In the genomic region with DNA sequence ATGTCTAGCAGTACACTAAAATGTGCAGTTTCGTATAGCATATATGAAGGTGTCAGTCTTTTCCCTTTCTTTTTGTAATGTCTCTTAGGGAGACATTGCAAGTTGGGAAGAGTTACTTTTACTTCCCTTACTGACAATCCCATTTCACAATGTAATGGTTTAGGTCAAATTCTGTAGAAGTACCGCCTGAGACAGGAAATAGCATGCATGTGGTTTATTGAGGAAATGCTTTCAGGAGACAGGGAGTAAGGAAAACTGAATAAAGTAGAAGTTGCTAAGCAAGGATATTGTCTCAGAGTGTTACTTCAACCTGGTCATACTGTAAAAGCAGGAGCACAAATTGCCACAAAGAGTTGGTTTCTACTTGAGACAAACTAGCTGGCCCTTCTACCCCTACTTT, we compare ENCODE assay signal across 17 cellular contexts. TPM values are rescaled to one million over a fixed set of nuclear protein-coding genes. Genes with fewer than 3 reads are reported as not detected.
DNase-seq lines count a peak whose midpoint lies in the region; ATAC-seq and TF ChIP-seq lines count a peak whose summit lies in the region.
"Had no signal": no experiment of that assay in that cellular context is flagged by ENCODE, and none has a peak within 500 bp of the region (broad histone marks: within the 10 kb centered on the region; RNA-seq: fewer than 3 reads in every experiment).

No MANE protein-coding gene starts in this region.

- TF ChIP-seq CTCF in spleen (IDR thresholded peaks at IDR 0.05 in 8 of 11, conservative IDR thresholded peaks at IDR 0.05 in 3 of 11) (no peak), right lobe of liver (IDR thresholded peaks at IDR 0.05) (no peak)

- H3K14ac ChIP-seq in mesenchymal stem cell (ENCODE audit: low read length in 2 of 2) = no peak overlapping the region

- H3K4me1 Mint-ChIP-seq in stimulated activated naive CD8-positive, alpha-beta T cell treated with anti-CD3 and anti-CD28 coated beads, Interleukin-15, amount 100 ng/mL, for 72 hours = no peaks in the 10 kb centered on the region
- H3K4me1 Mint-ChIP-seq: central memory CD8-positive, alpha-beta T cell had no signal

- no peak overlapping the region for H3K4me3 Mint-ChIP-seq in stimulated activated naive CD8-positive, alpha-beta T cell treated with anti-CD3 and anti-CD28 coated beads, Interleukin-15, amount 100 ng/mL, for 72 hours
- H3K4me3 Mint-ChIP-seq: central memory CD8-positive, alpha-beta T cell had no signal

- H3K36me3 ChIP-seq in mesenchymal stem cell (ENCODE audit: control insufficient read depth in 1 of 2, insufficient read depth in 2 of 2, low read depth in 1 of 2, low read length in 2 of 2) (no peaks in the 10 kb centered on the region), spleen (peaks cover 0 to 8% (median 0%) of the 10 kb centered on the region in 6 donors), right lobe of liver (no peaks in the 10 kb centered on the region)

- no peak overlapping the region for H3K9ac ChIP-seq in mesenchymal stem cell (ENCODE audit: low read length)

- no peaks in the 10 kb centered on the region for H3K9me3 ChIP-seq in mesenchymal stem cell (ENCODE audit: control insufficient read depth, low read length)
- H3K9me3 ChIP-seq in spleen = peaks cover 0 to 13% (median 0%) of the 10 kb centered on the region in 8 donors
- no peaks in the 10 kb centered on the region for H3K9me3 ChIP-seq in right lobe of liver

- H3K27me3 Mint-ChIP-seq in stimulated activated naive CD8-positive, alpha-beta T cell treated with anti-CD3 and anti-CD28 coated beads, Interleukin-15, amount 100 ng/mL, for 72 hours = no peaks in the 10 kb centered on the region
- H3K27me3 Mint-ChIP-seq: central memory CD8-positive, alpha-beta T cell had no signal

- no peaks in the 10 kb centered on the region for H3K79me1 ChIP-seq in mesenchymal stem cell (replicated peaks; ENCODE audit: low read length, poor library complexity, severe bottlenecking)

- H2BK5ac ChIP-seq in mesenchymal stem cell (ENCODE audit: low read depth, low read length, poor library complexity, severe bottlenecking) = no peak overlapping the region

- H4K8ac ChIP-seq in mesenchymal stem cell (ENCODE audit: low read length) = peak overlapping the region; percentile 60

- H3K4me2 ChIP-seq in mesenchymal stem cell (ENCODE audit: low read length, poor library complexity, severe bottlenecking) = no peak overlapping the region

- 33% methylated on average over 1 of the region's 2 CpGs for WGBS in mesenchymal stem cell
- WGBS in spleen, 5 donors = 40 to 64% (median 49%) methylated on average over 2 of the region's 2 CpGs
- 63% methylated on average over 2 of the region's 2 CpGs for WGBS in right lobe of liver (ENCODE audit: insufficient coverage, low coverage, low lambda C conversion rate, missing lambda C conversion rate)

- peak overlapping the region in 1 of 2 experiments; percentile 84 for H3K18ac ChIP-seq in mesenchymal stem cell (ENCODE audit: low read depth in 1 of 2, low read length in 2 of 2)

- no peak overlapping the region for H2AFZ ChIP-seq in mesenchymal stem cell (ENCODE audit: low read depth, low read length)

- H3K4ac ChIP-seq in mesenchymal stem cell (ENCODE audit: low read depth in 1 of 2, low read length in 2 of 2) = peak overlapping the region in 1 of 2 experiments; percentile 40

- no peak overlapping the region for H3K27ac Mint-ChIP-seq in stimulated activated naive CD8-positive, alpha-beta T cell treated with anti-CD3 and anti-CD28 coated beads, Interleukin-15, amount 100 ng/mL, for 72 hours

- H3K27ac ChIP-seq in mesenchymal stem cell (ENCODE audit: low read length, poor library complexity, severe bottlenecking) = no peak overlapping the region
- H3K27ac ChIP-seq in spleen = no peak overlapping the region
- no peak overlapping the region for H3K27ac ChIP-seq in right lobe of liver

- no peak overlapping the region for H2AK5ac ChIP-seq in mesenchymal stem cell (ENCODE audit: low read length, severe bottlenecking)

- no peak overlapping the region for H2BK15ac ChIP-seq in mesenchymal stem cell (ENCODE audit: low read depth, poor library complexity, severe bottlenecking)

- H3K9me3 Mint-ChIP-seq in stimulated activated naive CD8-positive, alpha-beta T cell treated with anti-CD3 and anti-CD28 coated beads, Interleukin-15, amount 100 ng/mL, for 72 hours = no peaks in the 10 kb centered on the region
- H3K9me3 Mint-ChIP-seq: central memory CD8-positive, alpha-beta T cell had no signal

- no peak overlapping the region for H3K4me3 ChIP-seq in mesenchymal stem cell (ENCODE audit: insufficient read depth in 1 of 2, low read depth in 1 of 2, low read length in 2 of 2)
- no peak overlapping the region for H3K4me3 ChIP-seq in spleen
- no peak overlapping the region for H3K4me3 ChIP-seq in right lobe of liver

- TF ChIP-seq POLR2A in spleen (IDR thresholded peaks at IDR 0.05) (no peak), right lobe of liver (IDR thresholded peaks at IDR 0.05) (no peak)

- intact Hi-C loops in spleen (cut with DNase I; ENCODE audit: low total_unique reads) (no loop called here), right lobe of liver (cut with DNase I) (no loop called here)

- no peak for ATAC-seq in HG03280 (IDR thresholded peaks at IDR 0.05; ENCODE audit: unreplicated experiment)
- no peak for ATAC-seq in stimulated activated naive CD8-positive, alpha-beta T cell treated with anti-CD3 and anti-CD28 coated beads, Interleukin-15, amount 100 ng/mL, for 72 hours
- no peak for ATAC-seq in right lobe of liver

- H2BK12ac ChIP-seq in mesenchymal stem cell (ENCODE audit: low read length in 2 of 2) = no peak overlapping the region

- H4K91ac ChIP-seq in mesenchymal stem cell (ENCODE audit: low read length) = peak overlapping the region; percentile 39

- H3K4me1 ChIP-seq in mesenchymal stem cell (ENCODE audit: control insufficient read depth, insufficient read depth, low read depth, low read length) = no peaks in the 10 kb centered on the region
- no peaks in the 10 kb centered on the region for H3K4me1 ChIP-seq in spleen
- no peaks in the 10 kb centered on the region for H3K4me1 ChIP-seq in right lobe of liver

- no peak overlapping the region for H3K23ac ChIP-seq in mesenchymal stem cell (ENCODE audit: low read length in 2 of 2)

- DNase-seq in CD1c-positive myeloid dendritic cell (ENCODE audit: extremely low spot score) (peak; percentile 65), M059J (ENCODE audit: low read depth) (peak; percentile 31), amniotic epithelial cell (ENCODE audit: low read depth) (peak; percentile 16), mesenchymal stem cell (peak; percentile 49), spleen (no peak), right lobe of liver (no peak)
- no peak for DNase-seq in stimulated activated naive CD8-positive, alpha-beta T cell treated with anti-CD3 and anti-CD28 coated beads, Interleukin-15, amount 100 ng/mL, for 72 hours
- DNase-seq: activated CD4-positive, alpha-beta T cell treated with anti-CD3 and anti-CD28 coated beads, Interleukin-2, amount 50 U/mL, for 1 hour; activated gamma-delta T cell; effector CD4-positive, alpha-beta T cell; head of caudate nucleus; NCI-H2081 treated with DMSO at 0.1 percent for 48 hours; NK-92 treated with Interleukin-12 subunit alpha and Interleukin-12 subunit beta, amount 100 ng/mL, for 24 hours; RPMI8226; substantia nigra had no signal

- H3K27me3 ChIP-seq in mesenchymal stem cell (ENCODE audit: control insufficient read depth in 1 of 2, insufficient read depth in 1 of 2, low read length in 2 of 2) (no peaks in the 10 kb centered on the region), spleen (replicated peaks in 1 of 7) (no peaks in the 10 kb centered on the region), right lobe of liver (no peaks in the 10 kb centered on the region)

- H2BK120ac ChIP-seq in mesenchymal stem cell (ENCODE audit: low read depth, low read length) = no peak overlapping the region

RNA-seq across cellular contexts. Expression of a gene that starts 32.1 kb away (rescaled TPM):
- total RNA-seq in M059J (2014; rRNA removed; shearing (Covaris generic)) = 83.8 and 114 TPM in 2 replicates
- polyA plus RNA-seq in mesenchymal stem cell (2013, experiment 1 of 2) = 84.0 TPM
- polyA plus RNA-seq in mesenchymal stem cell (2013, experiment 2 of 2) = 85.5 TPM
- 10 to 100 TPM in 6 of 7 donors, 1 to 10 TPM in 1; 7.4 to 20.8 (median 13.1) TPM for total RNA-seq in spleen
- polyA plus RNA-seq in spleen = 10 to 100 TPM in 1 of 3 donors, 1 to 10 TPM in 2; 8.7 to 10.4 (median 9.0) TPM
- total RNA-seq in right lobe of liver = 10 to 100 TPM in 3 of 6 experiments, 1 to 10 TPM in 3; 6.7 to 26.9 (median 15.9) TPM

RNA-seq across cellular contexts. Expression of a gene that starts 42.1 kb away (rescaled TPM):
- 28.6 and 35.2 TPM in 2 replicates for total RNA-seq in M059J (2014; rRNA removed; shearing (Covaris generic))
- 19.9 TPM for polyA plus RNA-seq in mesenchymal stem cell (2013, experiment 1 of 2)
- polyA plus RNA-seq in mesenchymal stem cell (2013, experiment 2 of 2) = 20.6 TPM
- total RNA-seq in spleen (10 to 100 TPM; 15.9 to 26.0 (median 18.6) TPM), right lobe of liver (1 to 10 TPM; 2.5 to 6.4 (median 5.0) TPM)
- polyA plus RNA-seq in spleen = 10 to 100 TPM in 2 of 3 donors, 1 to 10 TPM in 1; 8.6 to 10.8 (median 10.1) TPM

Comparison
In these comparisons a context has a peak if more than half of its experiments do, and no peak if none do; other contexts are left out.
1. DNase-seq: peak in CD1c-positive myeloid dendritic cell (single experiment), M059J (single experiment), amniotic epithelial cell (single experiment) and mesenchymal stem cell (single experiment); none in spleen (single experiment), stimulated activated naive CD8-positive, alpha-beta T cell treated with anti-CD3 and anti-CD28 coated beads, Interleukin-15, amount 100 ng/mL, for 72 hours (0 of 2) and right lobe of liver (0 of 3).